Comparison of ENCODE assay signal across 12 cellular contexts in genomic region chr16:75248536-75249380, GRCh38. TPM values are rescaled to one million over a fixed set of nuclear protein-coding genes. Genes with fewer than 3 reads are reported as not detected.
DNase-seq lines count a peak whose midpoint lies in the region; ATAC-seq and TF ChIP-seq lines count a peak whose summit lies in the region.
"Had no signal": no experiment of that assay in that cellular context is flagged by ENCODE, and none has a peak within 500 bp of the region (broad histone marks: within the 10 kb centered on the region; RNA-seq: fewer than 3 reads in every experiment).

No MANE protein-coding gene starts in this region.

- H3K27ac ChIP-seq in cingulate gyrus (ENCODE audit: low read depth, low read length): peak overlapping the region; percentile 98
- peak overlapping the region; percentile 100 for H3K27ac ChIP-seq in substantia nigra (ENCODE audit: low read depth, low read length, poor library complexity, severe bottlenecking)

- no peaks in the 10 kb centered on the region for H3K27me3 ChIP-seq in H7 (ENCODE audit: control insufficient read depth, insufficient read depth, low read length)

- DNase-seq in HFF-Myc (ENCODE audit: extremely low read depth, low read depth): no peak
- DNase-seq in medulla oblongata (ENCODE audit: extremely low spot score): peak; percentile 43
- DNase-seq in substantia nigra (lab: John Stamatoyannopoulos, UW): peak in 17 of 49 donors; percentile 34 to 65 (median 48)
- no peak for DNase-seq in H7
- no peak for DNase-seq in epidermal melanocyte (ENCODE audit: insufficient read length, low spot score)
- no peak for DNase-seq in SIG-M5 (lab: John Stamatoyannopoulos, UW)
- DNase-seq: DND-41, NCI-H2081 treated with DMSO at 0.1 percent for 48 hours had no signal

- H3K4me3 ChIP-seq in HFF-Myc (replicated peaks; ENCODE audit: low read depth, low read length): peak overlapping the region; percentile 82
- H3K4me3 ChIP-seq in H7 (ENCODE audit: insufficient read depth, low read depth, low read length): no peak overlapping the region

- no peak for TF ChIP-seq CTCF in HFF-Myc (IDR thresholded peaks at IDR 0.05; ENCODE audit: low read depth, low read length, missing control alignments)

- peaks cover 2% of the 10 kb centered on the region for H3K36me3 ChIP-seq in H7 (replicated peaks; ENCODE audit: control insufficient read depth, insufficient read depth, low read length)

- ATAC-seq in GM18502 (IDR thresholded peaks at IDR 0.05; ENCODE audit: poor library complexity, unreplicated experiment): no peak

RNA-seq across cellular contexts. Expression of gene BCAR1, which starts 2.7 kb away (rescaled TPM):
- total RNA-seq in H7 (2014; rRNA removed; shearing (Covaris generic)): 63.0 and 68.4 TPM in 2 replicates

RNA-seq across cellular contexts. Expression of gene CTRB1, which starts 30.0 kb away (rescaled TPM):
- total RNA-seq in H7 (2014; rRNA removed; shearing (Covaris generic)): not detected in 2 replicates
- total RNA-seq: bronchial epithelial cell, pulmonary artery endothelial cell had no signal

RNA-seq across cellular contexts. Expression of gene CTRB2, which starts 41.8 kb away (rescaled TPM):
- total RNA-seq in H7 (2014; rRNA removed; shearing (Covaris generic)): not detected in 2 replicates
- total RNA-seq: bronchial epithelial cell, pulmonary artery endothelial cell had no signal
